ENCODE assay signal across 21 cellular contexts in genomic region chr1:157925419-157926166, GRCh38.
DNase-seq lines count a peak whose midpoint lies in the region; ATAC-seq and TF ChIP-seq lines count a peak whose summit lies in the region.
"Had no signal": no experiment of that assay in that cellular context is flagged by ENCODE, and none has a peak within 500 bp of the region (broad histone marks: within the 10 kb centered on the region; RNA-seq: fewer than 3 reads in every experiment).

No MANE protein-coding gene starts in this region.

- no peak overlapping the region for H2BK120ac ChIP-seq in neuronal stem cell (ENCODE audit: low read depth, low read length)

- no peak overlapping the region for H3K27ac ChIP-seq in neuronal stem cell (replicated peaks; ENCODE audit: low read length)
- H3K27ac ChIP-seq in foreskin keratinocyte, result no peak overlapping the region
- H3K27ac ChIP-seq: BLaER1 had no signal

- H2AFZ ChIP-seq in neuronal stem cell (ENCODE audit: low read length), result no peak overlapping the region

- ATAC-seq in foreskin keratinocyte, result no peak
- ATAC-seq in HG03520 (IDR thresholded peaks at IDR 0.05; ENCODE audit: unreplicated experiment), result no peak
- ATAC-seq: HCT116 had no signal

- TF ChIP-seq CTCF in foreskin keratinocyte (conservative IDR thresholded peaks at IDR 0.05), result no peak

- H3K4me1 ChIP-seq in neuronal stem cell (ENCODE audit: control insufficient read depth in 2 of 2, insufficient read depth in 1 of 2, low read depth in 1 of 2, low read length in 2 of 2), result no peaks in the 10 kb centered on the region
- no peaks in the 10 kb centered on the region for H3K4me1 ChIP-seq in foreskin keratinocyte
- H3K4me1 ChIP-seq: BLaER1, Caco-2 had no signal

- H3K9me3 ChIP-seq in neuronal stem cell (replicated peaks in 1 of 2; ENCODE audit: control insufficient read depth in 2 of 2, insufficient read depth in 1 of 2, low read depth in 1 of 2, low read length in 2 of 2), result peaks cover 0 to 2% of the 10 kb centered on the region in 2 donors
- H3K9me3 ChIP-seq: BLaER1, Caco-2 had no signal

- peak overlapping the region; percentile 3 for H3K23ac ChIP-seq in neuronal stem cell (ENCODE audit: low read depth, low read length, poor library complexity)

- peak overlapping the region; percentile 49 for H3K14ac ChIP-seq in neuronal stem cell (ENCODE audit: low read length)

- H3K4me3 ChIP-seq in H7 (ENCODE audit: insufficient read depth, low read depth, low read length) (no peak overlapping the region), neuronal stem cell (ENCODE audit: low read length in 2 of 2) (no peak overlapping the region)
- H3K4me3 ChIP-seq: BLaER1 had no signal

- H4K8ac ChIP-seq in neuronal stem cell (ENCODE audit: low read depth, low read length), result peak overlapping the region; percentile 68

- H3K18ac ChIP-seq in neuronal stem cell (ENCODE audit: low read length), result no peak overlapping the region

- DNase-seq in COR-L47 (lab: John Stamatoyannopoulos, UW) (peak; percentile 7), H7 (peak; percentile 15), NCI-H69 (lab: John Stamatoyannopoulos, UW) (peak; percentile 23), neuronal stem cell (ENCODE audit: low spot score) (no peak), foreskin keratinocyte (no peak)
- no peak for DNase-seq in central memory CD4-positive, alpha-beta T cell
- DNase-seq: ACHN; Caco-2; CD4-positive, alpha-beta T cell; DMS 273 treated with DMSO at 0.1 percent for 48 hours; GOT3; IMR-90; Karpas-422; NCI-H1694; NCI-H446 treated with DMSO at 0.1 percent for 48 hours; NCI-H526 treated with DMSO at 0.1 percent for 48 hours; Right ventricle myocardium superior; T-helper 2 cell had no signal

- H4K91ac ChIP-seq in neuronal stem cell (ENCODE audit: low read depth, low read length, poor library complexity), result no peak overlapping the region

- no peak overlapping the region for H2AK5ac ChIP-seq in neuronal stem cell (ENCODE audit: low read depth, low read length)

- H2BK12ac ChIP-seq in neuronal stem cell (ENCODE audit: low read length), result no peak overlapping the region

- no peaks in the 10 kb centered on the region for H3K36me3 ChIP-seq in H7 (replicated peaks; ENCODE audit: control insufficient read depth, insufficient read depth, low read length)
- no peaks in the 10 kb centered on the region for H3K36me3 ChIP-seq in neuronal stem cell (replicated peaks in 1 of 2; ENCODE audit: control insufficient read depth in 2 of 2, insufficient read depth in 2 of 2, low read length in 2 of 2)
- H3K36me3 ChIP-seq: BLaER1 had no signal

- WGBS in neuronal stem cell (ENCODE audit: extremely low coverage in 2 of 2, insufficient read length in 2 of 2, insufficient replicate concordance in 1 of 2), 2 donors, result no CpG with 5 or more reads among the region's 34 CpGs

- H3K9ac ChIP-seq in neuronal stem cell (ENCODE audit: low read depth, low read length, poor library complexity), result no peak overlapping the region
- H3K9ac ChIP-seq: BLaER1 had no signal

- H3K27me3 ChIP-seq in H7 (ENCODE audit: control insufficient read depth, insufficient read depth, low read length), result no peaks in the 10 kb centered on the region; the same call in 1 of the 2 replicates
- no peaks in the 10 kb centered on the region for H3K27me3 ChIP-seq in neuronal stem cell (ENCODE audit: control insufficient read depth in 3 of 3, insufficient read depth in 3 of 3, low read depth in 1 of 3, low read length in 3 of 3)
- H3K27me3 ChIP-seq in foreskin keratinocyte, result peaks cover 12% of the 10 kb centered on the region
- H3K27me3 ChIP-seq: BLaER1 had no signal

- no peak overlapping the region for H2BK5ac ChIP-seq in neuronal stem cell (ENCODE audit: low read length)

- no peak overlapping the region for H3K4ac ChIP-seq in neuronal stem cell (ENCODE audit: low read length)

- H2BK15ac ChIP-seq in neuronal stem cell (ENCODE audit: low read length), result no peak overlapping the region

- no peaks in the 10 kb centered on the region for H3K79me1 ChIP-seq in neuronal stem cell (ENCODE audit: low read depth, low read length)

- H3K4me2 ChIP-seq in neuronal stem cell (ENCODE audit: insufficient read depth, low read length, poor library complexity, severe bottlenecking), result no peak overlapping the region
- H3K4me2 ChIP-seq: BLaER1 had no signal

Comparison
In these comparisons a context has a peak if more than half of its experiments do, and no peak if none do; other contexts are left out.
1. DNase-seq: peak in COR-L47 (single experiment), H7 (single experiment) and NCI-H69 (single experiment); none in neuronal stem cell (single experiment), central memory CD4-positive, alpha-beta T cell (single experiment) and foreskin keratinocyte (0 of 2).